In genomic region chr10:121823993-121824463, GRCh38 we compare ENCODE assay signal across 8 cellular contexts.
DNase-seq lines count a peak whose midpoint lies in the region; ATAC-seq, FAIRE-seq and TF ChIP-seq lines count a peak whose summit lies in the region.

No MANE protein-coding gene starts in this region.

- no peak overlapping the region for H3K27ac Mint-ChIP-seq in stimulated activated naive B cell treated with anti-CD40 and anti-IgM and Interleukin-4, amounts not matched to agents 10 μg/mL and 1 μg/mL and 100 μg/mL, for 72 hours

- no peak for TF ChIP-seq POLR2A in A549 (IDR thresholded peaks at IDR 0.05; ENCODE audit: low read length)

- peaks cover 0 to 2% of the 10 kb centered on the region in 2 donors for H3K9me3 Mint-ChIP-seq in stimulated activated naive B cell treated with anti-CD40 and anti-IgM and Interleukin-4, amounts not matched to agents 10 μg/mL and 1 μg/mL and 100 μg/mL, for 72 hours

- H3K27ac ChIP-seq in A549 (no peak overlapping the region), VCaP (peak overlapping the region; percentile 15; the same call in 1 of the 2 replicates)

- no peaks in the 10 kb centered on the region for H3K27me3 Mint-ChIP-seq in stimulated activated naive B cell treated with anti-CD40 and anti-IgM and Interleukin-4, amounts not matched to agents 10 μg/mL and 1 μg/mL and 100 μg/mL, for 72 hours

- peaks cover 27 to 36% of the 10 kb centered on the region in 2 donors for H3K36me3 Mint-ChIP-seq in stimulated activated naive B cell treated with anti-CD40 and anti-IgM and Interleukin-4, amounts not matched to agents 10 μg/mL and 1 μg/mL and 100 μg/mL, for 72 hours

- no peaks in the 10 kb centered on the region; the same call in 2 of the 3 replicates for H3K4me1 ChIP-seq in A549

- no peaks in the 10 kb centered on the region; the same call in 1 of the 2 replicates for H3K36me3 ChIP-seq in GM06990 (ENCODE audit: control insufficient read depth, insufficient read depth, low read length)

- no peak overlapping the region for H3K4me2 ChIP-seq in A549

- POLR2A ChIA-PET in A549 (lab: Yijun Ruan, JAX), result no interaction called here

- no peak overlapping the region for H3K4me3 Mint-ChIP-seq in stimulated activated naive B cell treated with anti-CD40 and anti-IgM and Interleukin-4, amounts not matched to agents 10 μg/mL and 1 μg/mL and 100 μg/mL, for 72 hours

- TF ChIP-seq EP300 in A549 (IDR thresholded peaks at IDR 0.05), result no peak

- H3K4me1 Mint-ChIP-seq in stimulated activated naive B cell treated with anti-CD40 and anti-IgM and Interleukin-4, amounts not matched to agents 10 μg/mL and 1 μg/mL and 100 μg/mL, for 72 hours, result no peaks in the 10 kb centered on the region

- H3K4me3 ChIP-seq in A549 (no peak overlapping the region), GM06990 (replicated peaks; ENCODE audit: low read depth, low read length) (no peak overlapping the region)

- WGBS in A549 (ENCODE audit: missing lambda C conversion rate), result 77% methylated on average over 5 of the region's 5 CpGs

- H3K9me3 ChIP-seq in A549, result no peaks in the 10 kb centered on the region

- peak; percentile 86 for FAIRE-seq in A549 (lab: Jason Lieb, UNC)

- peak; percentile 78 to 82 for ATAC-seq in A549
- peak; percentile 18 for ATAC-seq in left ventricle myocardium superior
- ATAC-seq in stimulated activated naive B cell treated with anti-CD40 and anti-IgM and Interleukin-4, amounts not matched to agents 10 μg/mL and 1 μg/mL and 100 μg/mL, for 72 hours (replicated peaks), result peak; percentile 55 to 61
- ATAC-seq in GM18520 (IDR thresholded peaks at IDR 0.05; ENCODE audit: unreplicated experiment), result no peak
- ATAC-seq in activated CD4-positive, CD25-positive, alpha-beta regulatory T cell treated with anti-CD3 and anti-CD28 coated beads, Interleukin-2, amount 50 U/mL, for 24 hours, result no peak

- intact Hi-C loops in left ventricle myocardium superior (cut with micrococcal nuclease), result no loop called here

- TF ChIP-seq CTCF in A549 (IDR thresholded peaks at IDR 0.05) (peak; percentile 75), GM06990 (IDR thresholded peaks at IDR 0.05; ENCODE audit: insufficient read depth, low read length, poor library complexity, severe bottlenecking) (peak; percentile 59), VCaP (conservative IDR thresholded peaks at IDR 0.05) (peak; percentile 71)

- DNase-seq in A549 (ENCODE audit: low read depth in 1 of 2, low spot score in 1 of 2) (peak; percentile 42 to 44), GM06990 (ENCODE audit: extremely low read depth, insufficient read length) (peak; percentile 12), KG1 (lab: John Stamatoyannopoulos, UW) (peak; percentile 7), left ventricle myocardium superior (no peak)
- DNase-seq in stimulated activated naive B cell treated with anti-CD40 and anti-IgM and Interleukin-4, amounts not matched to agents 10 μg/mL and 1 μg/mL and 100 μg/mL, for 72 hours, result no peak

- CTCF ChIA-PET in A549 (lab: Yijun Ruan, JAX), result interaction anchor here (0.6 to 3.7 kb wide), 19 partner anchors 9 to 444 kb away, joined by 3 to 19 read pairs (median 5); no protein-coding TSS in a partner anchor

- TF ChIP-seq RAD21 in A549 (conservative IDR thresholded peaks at IDR 0.05 in 1 of 2, IDR thresholded peaks at IDR 0.05 in 1 of 2), result peak; percentile 37 to 44; a peak in 4 of 5 replicates

- H3K27me3 ChIP-seq in GM06990 (replicated peaks; ENCODE audit: control insufficient read depth, insufficient read depth, low read length), result no peaks in the 10 kb centered on the region

TF ChIP-seq in A549, 52 proteins besides CTCF, POLR2A, EP300 and RAD21:
- TF ChIP-seq TFCP2L1 (CRISPR knock-in tag; IDR thresholded peaks at IDR 0.05) (no peak), SMC3 (IDR thresholded peaks at IDR 0.05) (peak; percentile 39), MAFK (IDR thresholded peaks at IDR 0.05; ENCODE audit: partially characterized antibody) (peak; percentile 43)

Comparison
In these comparisons a context has a peak if more than half of its experiments do, and no peak if none do; other contexts are left out.
1. ATAC-seq: peak in A549 (2 of 2), left ventricle myocardium superior (single experiment) and stimulated activated naive B cell treated with anti-CD40 and anti-IgM and Interleukin-4, amounts not matched to agents 10 μg/mL and 1 μg/mL and 100 μg/mL, for 72 hours (2 of 2); none in GM18520 (single experiment) and activated CD4-positive, CD25-positive, alpha-beta regulatory T cell treated with anti-CD3 and anti-CD28 coated beads, Interleukin-2, amount 50 U/mL, for 24 hours (0 of 2).
2. DNase-seq: peak in A549 (2 of 2), GM06990 (single experiment) and KG1 (single experiment); none in left ventricle myocardium superior (single experiment) and stimulated activated naive B cell treated with anti-CD40 and anti-IgM and Interleukin-4, amounts not matched to agents 10 μg/mL and 1 μg/mL and 100 μg/mL, for 72 hours (single experiment).
3. Peak in every context shown above with its lines, with median percentiles within 50 percentile points of each other: CTCF ChIP-seq.